In genomic region chr3:53238051-53238850, GRCh38 we compare ENCODE assay signal across 9 cellular contexts. TPM values are rescaled to one million over a fixed set of nuclear protein-coding genes. Genes with fewer than 3 reads are reported as not detected.
DNase-seq lines count a peak whose midpoint lies in the region; ATAC-seq and TF ChIP-seq lines count a peak whose summit lies in the region.
"Had no signal": no experiment of that assay in that cellular context is flagged by ENCODE, and none has a peak within 500 bp of the region (broad histone marks: within the 10 kb centered on the region; RNA-seq: fewer than 3 reads in every experiment).

No MANE protein-coding gene starts in this region.

- peaks cover 5% of the 10 kb centered on the region; the same call in 1 of the 2 replicates for H3K36me3 ChIP-seq in Panc1 (ENCODE audit: control insufficient read depth, insufficient read depth, low read length)
- H3K36me3 ChIP-seq in esophagus muscularis mucosa, result peaks cover 61 to 91% (median 85%) of the 10 kb centered on the region in 4 donors

- DNase-seq in GM04503 (ENCODE audit: low read depth), result peak; percentile 90
- DNase-seq in Panc1 (ENCODE audit: low read depth, low spot score), result no peak
- DNase-seq in esophagus muscularis mucosa (ENCODE audit: extremely low spot score), result no peak
- peak; percentile 88 for DNase-seq in pulmonary artery endothelial cell (ENCODE audit: low read depth, low spot score)
- DNase-seq in nucleus accumbens (lab: John Stamatoyannopoulos, UW), result no peak
- no peak for DNase-seq in activated T-cell treated with anti-CD3 and anti-CD28 coated beads, Interleukin-2, amount 50 U/mL, for 4 hours
- no peak for DNase-seq in NCI-H510A treated with DMSO at 0.1 percent for 48 hours (lab: John Stamatoyannopoulos, UW)
- DNase-seq in ecto neural progenitor cell (ENCODE audit: low spot score), result no peak
- DNase-seq: hippocampal formation had no signal

- TF ChIP-seq EP300 in esophagus muscularis mucosa (IDR thresholded peaks at IDR 0.05), result no peak

- POLR2A ChIA-PET in Panc1 (lab: Charles Lee), result no interaction called here

- no peaks in the 10 kb centered on the region for H3K4me1 Mint-ChIP-seq in activated T-cell treated with anti-CD3 and anti-CD28 coated beads, Interleukin-2, amount 50 U/mL, for 4 hours (ENCODE audit: low read depth)

- CTCF ChIA-PET in Panc1 (lab: Charles Lee), result interaction anchor here (0.5 kb wide), 1 partner anchor 46 kb away, joined by 6 read pairs; no protein-coding TSS in a partner anchor

- H3K27ac ChIP-seq in Panc1 (ENCODE audit: low read length) (peak overlapping the region; percentile 39; the same call in 1 of the 2 replicates), esophagus muscularis mucosa (replicated peaks in 1 of 4) (peak overlapping the region; percentile 62 to 81 (median 70))

- H3K4me3 ChIP-seq in Panc1 (ENCODE audit: low read depth in 2 of 2, low read length in 2 of 2), result no peak overlapping the region
- H3K4me3 ChIP-seq in esophagus muscularis mucosa, result no peak overlapping the region

- peaks cover 34% of the 10 kb centered on the region for H3K4me1 ChIP-seq in Panc1 (ENCODE audit: control insufficient read depth, insufficient read depth, low read length)
- H3K4me1 ChIP-seq in esophagus muscularis mucosa, result peaks cover 55 to 85% (median 70%) of the 10 kb centered on the region in 4 donors

- TF ChIP-seq POLR2A in esophagus muscularis mucosa (IDR thresholded peaks at IDR 0.05; ENCODE audit: low read depth), result no peak

- H3K36me3 Mint-ChIP-seq in activated T-cell treated with anti-CD3 and anti-CD28 coated beads, Interleukin-2, amount 50 U/mL, for 4 hours (ENCODE audit: insufficient read depth), result peaks cover 16% of the 10 kb centered on the region

- no TSS peak for BruUV-seq in Panc1 (replicated peaks; lab: Mats Ljungman, UMichigan)

- no peaks in the 10 kb centered on the region for H3K27me3 Mint-ChIP-seq in activated T-cell treated with anti-CD3 and anti-CD28 coated beads, Interleukin-2, amount 50 U/mL, for 4 hours (ENCODE audit: low read depth)

- TF ChIP-seq CTCF in Panc1 (IDR thresholded peaks at IDR 0.05) (no peak), esophagus muscularis mucosa (IDR thresholded peaks at IDR 0.05) (no peak)

- intact Hi-C loops in Panc1 (cut with micrococcal nuclease; ENCODE audit: unreplicated experiment) (no loop called here), esophagus muscularis mucosa (cut with DNase I) (no loop called here)

- ATAC-seq in Panc1, result peak; percentile 88
- ATAC-seq in activated T-cell treated with anti-CD3 and anti-CD28 coated beads, Interleukin-2, amount 50 U/mL, for 4 hours, result no peak

- no peak overlapping the region for H3K4me3 Mint-ChIP-seq in activated T-cell treated with anti-CD3 and anti-CD28 coated beads, Interleukin-2, amount 50 U/mL, for 4 hours

- WGBS in esophagus muscularis mucosa, result 56% methylated on average over 1 of the region's 6 CpGs

- in situ Hi-C loops in Panc1 (cut with HindIII; ENCODE audit: low pct_unique_long_range_greater_than_20kb, low sequenced_read_pairs), result no loop called here

- H3K9me3 ChIP-seq in Panc1 (ENCODE audit: control insufficient read depth, insufficient read depth, low read depth, low read length) (no peaks in the 10 kb centered on the region), esophagus muscularis mucosa (no peaks in the 10 kb centered on the region)

- no peaks in the 10 kb centered on the region for H3K9me3 Mint-ChIP-seq in activated T-cell treated with anti-CD3 and anti-CD28 coated beads, Interleukin-2, amount 50 U/mL, for 4 hours

- H3K27me3 ChIP-seq in Panc1 (ENCODE audit: control insufficient read depth, insufficient read depth, low read length) (no peaks in the 10 kb centered on the region), esophagus muscularis mucosa (no peaks in the 10 kb centered on the region)

RNA-seq across cellular contexts. Expression of gene TKT, which starts 17.6 kb away (rescaled TPM):
- total RNA-seq in Panc1 (2021; ENCODE audit: unreplicated experiment) (338 TPM), esophagus muscularis mucosa (100 to 1,000 TPM; 295 to 524 (median 378) TPM), pulmonary artery endothelial cell (702 and 762 TPM in 2 replicates)
- 307 TPM for polyA plus RNA-seq in Panc1 (2012; ENCODE audit: insufficient read length)
- 100 to 1,000 TPM; 287 to 334 (median 331) TPM for total RNA-seq in activated T-cell treated with anti-CD3 and anti-CD28 coated beads, Interleukin-2, amount 50 U/mL, for 4 hours

Comparison
In these comparisons a context has a peak if more than half of its experiments do, and no peak if none do; other contexts are left out.
1. DNase-seq: peak in GM04503 (single experiment) and pulmonary artery endothelial cell (single experiment); none in Panc1 (single experiment), esophagus muscularis mucosa (single experiment), nucleus accumbens (0 of 56), activated T-cell treated with anti-CD3 and anti-CD28 coated beads, Interleukin-2, amount 50 U/mL, for 4 hours (single experiment), NCI-H510A treated with DMSO at 0.1 percent for 48 hours (single experiment) and ecto neural progenitor cell (single experiment).